Comparison of ENCODE assay signal across 1 cellular context in the genomic region with DNA sequence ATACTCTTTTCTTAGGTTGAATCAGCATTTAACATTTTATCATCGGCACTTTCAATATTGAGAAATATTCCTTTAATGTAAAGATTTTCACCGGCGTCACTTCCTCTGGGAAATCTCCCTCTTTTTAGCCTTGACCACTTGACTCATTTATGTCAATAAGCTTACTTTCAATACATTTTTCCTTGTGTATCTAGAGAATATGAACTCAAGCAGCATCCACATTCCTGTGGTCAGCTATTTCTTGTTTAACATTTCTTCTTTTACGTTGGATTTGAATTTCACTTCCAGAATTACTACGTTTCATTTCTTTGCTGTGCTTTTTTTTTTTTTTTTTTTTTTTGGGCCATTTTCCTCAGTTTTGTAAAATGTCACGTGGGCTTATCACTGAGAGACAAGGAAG.
TF ChIP-seq lines count a peak whose summit lies in the region.

No MANE protein-coding gene starts in this region.

TF ChIP-seq in GM23338, 12 proteins besides CTCF, POLR2A, EP300 and RAD21 (continued from another document):
- TF ChIP-seq NANOG (IDR thresholded peaks at IDR 0.05; ENCODE audit: borderline replicate concordance), result no peak
- TF ChIP-seq ZNF331 (CRISPR knock-in tag; IDR thresholded peaks at IDR 0.05; ENCODE audit: low read depth), result no peak
